In genomic region chr19:47765522-47766358, GRCh38 we compare ENCODE assay signal across 1 cellular context.
TF ChIP-seq lines count a peak whose summit lies in the region.

No MANE protein-coding gene starts in this region.

TF ChIP-seq in K562, 482 proteins besides CTCF, POLR2A, EP300 and RAD21:
- TF ChIP-seq DEAF1 (CRISPR knock-in tag; IDR thresholded peaks at IDR 0.05) (0 out of 2 replicates have a peak, but pooled peaks have one; percentile 14), SREBF2 (CRISPR knock-in tag; IDR thresholded peaks at IDR 0.05) (no peak), ZC3H4 (CRISPR knock-in tag; IDR thresholded peaks at IDR 0.05; ENCODE audit: borderline replicate concordance) (no peak), RB1 (IDR thresholded peaks at IDR 0.05; ENCODE audit: low read depth) (peak; percentile 39; the same call in 1 of the 2 replicates), ZNF263 (CRISPR knock-in tag; IDR thresholded peaks at IDR 0.05; ENCODE audit: borderline replicate concordance) (0 out of 2 replicates have a peak, but pooled peaks have one; percentile 18), PKNOX1 (IDR thresholded peaks at IDR 0.05) (peak; percentile 74), NFYB (IDR thresholded peaks at IDR 0.05; ENCODE audit: extremely low read depth, insufficient read length) (no peak), SRF (CRISPR knock-in tag; IDR thresholded peaks at IDR 0.05) (0 out of 4 replicates have a peak, but pooled peaks of 1 of the 2 experiments have one; percentile 14), NFIC (IDR thresholded peaks at IDR 0.05) (peak; percentile 12; the same call in 1 of the 2 replicates), RCOR1 (IDR thresholded peaks at IDR 0.05; ENCODE audit: borderline replicate concordance in 1 of 2, low read depth in 2 of 2, low read length in 2 of 2) (peak in 1 of 2 experiments; percentile 33; a peak in 1 of 4 replicates), SMC3 (conservative IDR thresholded peaks at IDR 0.05; ENCODE audit: insufficient read depth, low read depth, low read length) (peak; percentile 93), CTCFL (IDR thresholded peaks at IDR 0.05; ENCODE audit: borderline replicate concordance, insufficient read depth, low read depth, low read length, poor library complexity, severe bottlenecking) (peak; percentile 41), KLF16 (IDR thresholded peaks at IDR 0.05) (0 out of 2 replicates have a peak, but pooled peaks have one; percentile 9), ARID2 (IDR thresholded peaks at IDR 0.05) (0 out of 2 replicates have a peak, but pooled peaks have one; percentile 41), CC2D1A (IDR thresholded peaks at IDR 0.05) (0 out of 2 replicates have a peak, but pooled peaks have one; percentile 18)
